ENCODE assay signal across 9 cellular contexts in genomic region chr14:29584992-29585391, GRCh38.
DNase-seq lines count a peak whose midpoint lies in the region; ATAC-seq, FAIRE-seq and TF ChIP-seq lines count a peak whose summit lies in the region.
"Had no signal": no experiment of that assay in that cellular context is flagged by ENCODE, and none has a peak within 500 bp of the region (broad histone marks: within the 10 kb centered on the region; RNA-seq: fewer than 3 reads in every experiment).

No MANE protein-coding gene starts in this region.

- CTCF ChIA-PET in CD4-positive, alpha-beta memory T cell (lab: Charles Lee; ENCODE audit: partially characterized antibody), result no interaction called here

- H3K27me3 ChIP-seq in MG63 (no peaks in the 10 kb centered on the region), testis (no peaks in the 10 kb centered on the region), WERI-Rb-1 (ENCODE audit: insufficient read depth, low read depth, severe bottlenecking) (no peaks in the 10 kb centered on the region)
- no peaks in the 10 kb centered on the region for H3K27me3 ChIP-seq in CD4-positive, alpha-beta memory T cell (ENCODE audit: insufficient read depth, low read length)
- H3K27me3 ChIP-seq: breast epithelium had no signal

- no peaks in the 10 kb centered on the region for H3K4me1 ChIP-seq in testis
- H3K4me1 ChIP-seq in CD4-positive, alpha-beta memory T cell (ENCODE audit: insufficient read depth, low read length), result no peaks in the 10 kb centered on the region
- H3K4me1 ChIP-seq: breast epithelium had no signal

- 27% methylated on average over 8 of the region's 8 CpGs for WGBS in testis, 2 donors

- DNase-seq in MG63, result peak; percentile 56
- DNase-seq in testis, result peak; percentile 52
- DNase-seq in CD4-positive, alpha-beta memory T cell, result no peak
- no peak for DNase-seq in WERI-Rb-1
- no peak for DNase-seq in DMS114 treated with DMSO at 0.1 percent for 48 hours (lab: John Stamatoyannopoulos, UW; ENCODE audit: unreplicated experiment)

- H3K27ac ChIP-seq in angular gyrus (ENCODE audit: low read depth, low read length), result peak overlapping the region; percentile 30
- no peak overlapping the region for H3K27ac ChIP-seq in testis
- H3K27ac ChIP-seq in CD4-positive, alpha-beta memory T cell (ENCODE audit: low read depth, low read length), result no peak overlapping the region
- no peak overlapping the region for H3K27ac ChIP-seq in WERI-Rb-1
- H3K27ac ChIP-seq: breast epithelium had no signal

- H3K36me3 ChIP-seq in MG63 (no peaks in the 10 kb centered on the region), testis (ENCODE audit: low read depth, missing control alignments) (no peaks in the 10 kb centered on the region), WERI-Rb-1 (no peaks in the 10 kb centered on the region)
- no peaks in the 10 kb centered on the region for H3K36me3 ChIP-seq in CD4-positive, alpha-beta memory T cell (ENCODE audit: insufficient read depth, low read length)
- H3K36me3 ChIP-seq: breast epithelium had no signal

- peak; percentile 99 for FAIRE-seq in islet of Langerhans (lab: Jason Lieb, UNC)

- H3K4me3 Mint-ChIP-seq in CD4-positive, alpha-beta memory T cell, result peak overlapping the region in 1 of 8 donors; percentile 38

- intact Hi-C loops in testis (cut with DNase I; ENCODE audit: low total_unique reads), result no loop called here
- intact Hi-C loops in CD4-positive, alpha-beta memory T cell (cut with micrococcal nuclease), result no loop called here

- no peak for ATAC-seq in activated CD4-positive, CD25-positive, alpha-beta regulatory T cell treated with anti-CD3 and anti-CD28 coated beads, Interleukin-2, amount 50 U/mL, for 24 hours

- no peak overlapping the region for H3K27ac Mint-ChIP-seq in CD4-positive, alpha-beta memory T cell

- TF ChIP-seq POLR2A in testis (IDR thresholded peaks at IDR 0.05), result no peak

- H3K4me3 ChIP-seq in MG63, result no peak overlapping the region
- H3K4me3 ChIP-seq in testis, result no peak overlapping the region
- H3K4me3 ChIP-seq in CD4-positive, alpha-beta memory T cell (ENCODE audit: low read length in 2 of 2), result no peak overlapping the region
- no peak overlapping the region for H3K4me3 ChIP-seq in WERI-Rb-1 (ENCODE audit: low read depth, low read length)
- H3K4me3 ChIP-seq: breast epithelium had no signal

- POLR2A ChIA-PET in CD4-positive, alpha-beta memory T cell (lab: Charles Lee; ENCODE audit: partially characterized antibody), result no interaction called here

- H3K9me3 Mint-ChIP-seq in CD4-positive, alpha-beta memory T cell, result peaks cover 0 to 11% (median 5%) of the 10 kb centered on the region in 8 donors

- no peaks in the 10 kb centered on the region for H3K9me3 ChIP-seq in MG63
- no peaks in the 10 kb centered on the region for H3K9me3 ChIP-seq in testis
- H3K9me3 ChIP-seq in CD4-positive, alpha-beta memory T cell (ENCODE audit: control insufficient read depth in 1 of 2, low read length in 2 of 2), result no peaks in the 10 kb centered on the region
- no peaks in the 10 kb centered on the region for H3K9me3 ChIP-seq in WERI-Rb-1 (ENCODE audit: severe bottlenecking)
- H3K9me3 ChIP-seq: breast epithelium had no signal

- TF ChIP-seq CTCF in testis (IDR thresholded peaks at IDR 0.05), result no peak
- TF ChIP-seq CTCF in WERI-Rb-1 (IDR thresholded peaks at IDR 0.05; ENCODE audit: low read depth, low read length), result no peak

- H3K4me1 Mint-ChIP-seq in CD4-positive, alpha-beta memory T cell, result no peaks in the 10 kb centered on the region

- no peaks in the 10 kb centered on the region for H3K36me3 Mint-ChIP-seq in CD4-positive, alpha-beta memory T cell

- H3K27me3 Mint-ChIP-seq in CD4-positive, alpha-beta memory T cell, result no peaks in the 10 kb centered on the region

Comparison
In these comparisons a context has a peak if more than half of its experiments do, and no peak if none do; other contexts are left out.
1. DNase-seq: peak in MG63 (single experiment) and testis (single experiment); none in CD4-positive, alpha-beta memory T cell (0 of 5), WERI-Rb-1 (single experiment) and DMS114 treated with DMSO at 0.1 percent for 48 hours (single experiment).